Comparison of ENCODE assay signal across 21 cellular contexts in the genomic region with DNA sequence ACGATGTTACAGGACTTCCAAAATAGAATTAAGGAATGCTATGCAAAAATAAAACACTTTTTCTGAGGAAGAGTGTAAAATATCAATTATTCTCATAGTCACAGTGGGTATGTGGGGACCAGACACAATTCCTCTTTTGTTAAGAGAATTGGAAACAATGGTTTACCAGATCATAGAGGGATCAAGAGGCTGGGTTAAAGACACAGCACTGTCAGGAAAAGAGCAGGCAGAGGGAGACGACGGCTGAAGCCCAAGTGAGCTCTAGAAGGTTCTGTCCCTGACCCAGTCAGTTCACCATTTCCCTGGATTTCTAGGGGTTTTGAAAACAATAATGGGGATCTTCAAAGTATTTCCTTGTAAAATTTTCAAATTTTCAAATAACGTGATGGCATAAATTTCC.
"Had no signal": no experiment of that assay in that cellular context is flagged by ENCODE, and none has a peak within 500 bp of the region (broad histone marks: within the 10 kb centered on the region; RNA-seq: fewer than 3 reads in every experiment).

No MANE protein-coding gene starts in this region.

- H3K36me3 ChIP-seq: neural progenitor cell, prostate gland, tibial nerve had no signal

- H3K4me3 ChIP-seq: cardiac muscle cell, heart left ventricle, lung, neural progenitor cell, prostate gland, right atrium auricular region, tibial nerve had no signal

- H3K36me3 Mint-ChIP-seq: activated naive CD4-positive, alpha-beta T cell treated with anti-CD3 and anti-CD28 coated beads, Interleukin-2, amount 10 ng/mL, durations not matched to agents 7 days and 5 days; neural progenitor cell had no signal

- H3K27ac ChIP-seq: cardiac muscle cell, foreskin keratinocyte, neural progenitor cell, prostate gland, tibial nerve had no signal

- H3K27me3 Mint-ChIP-seq: dendritic cell treated with granulocyte-macrophage colony-stimulating factor and Interleukin-4, amounts not matched to agents 40 ng/mL and 50 ng/mL, for 4 days had no signal

- DNase-seq: activated CD4-positive, alpha-beta memory T cell treated with anti-CD3 and anti-CD28 coated beads, Interleukin-2, amount 10 ng/mL, durations not matched to agents 7 days and 5 days; activated CD4-positive, alpha-beta T cell treated with anti-CD3 and anti-CD28 coated beads, Interleukin-2, amount 10 ng/mL, durations not matched to agents 24 days and 14 days; activated effector memory CD4-positive, alpha-beta T cell treated with Interleukin-2 at 50 U/mL for 16 hours; activated naive CD4-positive, alpha-beta T cell treated with anti-CD3 and anti-CD28 coated beads, Interleukin-2, amount 10 ng/mL, durations not matched to agents 7 days and 5 days; activated T-cell treated with anti-CD3 and anti-CD28 coated beads, Interleukin-2, amount 50 U/mL, for 72 hours; effector CD8-positive, alpha-beta T cell; erythroblast; foreskin keratinocyte; heart left ventricle; kidney; stimulated activated CD4-positive, alpha-beta T cell treated with anti-CD3 and anti-CD28 coated beads, Interleukin-12 subunit alpha, Interleukin-12 subunit beta, amount 100 ng/mL, for 4 hours; stimulated activated CD4-positive, alpha-beta T cell treated with anti-CD3 and anti-CD28 coated beads, Interleukin-4, amount 100 ng/mL, for 4 hours; stimulated activated naive CD8-positive, alpha-beta T cell treated with anti-CD3 and anti-CD28 coated beads, Interleukin-15, Interleukin-2, amounts not matched to agents 100 U/mL and 50 U/mL, for 24 hours had no signal

- H3K9me3 ChIP-seq: heart left ventricle, prostate gland, right atrium auricular region, tibial nerve had no signal

- H3K4me1 ChIP-seq: neural progenitor cell, prostate gland, tibial nerve had no signal

- H3K27ac Mint-ChIP-seq: activated CD4-positive, alpha-beta memory T cell treated with anti-CD3 and anti-CD28 coated beads, Interleukin-2, amount 10 ng/mL, durations not matched to agents 7 days and 5 days; activated CD4-positive, alpha-beta T cell treated with anti-CD3 and anti-CD28 coated beads, Interleukin-2, amount 10 ng/mL, durations not matched to agents 24 days and 14 days; activated naive CD4-positive, alpha-beta T cell treated with anti-CD3 and anti-CD28 coated beads, Interleukin-2, amount 10 ng/mL, durations not matched to agents 7 days and 5 days; activated T-cell treated with anti-CD3 and anti-CD28 coated beads, Interleukin-2, amount 50 U/mL, for 72 hours; dendritic cell treated with granulocyte-macrophage colony-stimulating factor and Interleukin-4, amounts not matched to agents 40 ng/mL and 50 ng/mL, for 4 days; neural progenitor cell; T-helper 1 cell treated with Interleukin-12 subunit alpha and Interleukin-12 subunit beta and Interleukin-4 antibody, amounts not matched to agents 30 μg/mL and 1 μg/mL, for 36 hours had no signal

- H3K9me3 Mint-ChIP-seq: activated CD4-positive, alpha-beta memory T cell treated with anti-CD3 and anti-CD28 coated beads, Interleukin-2, amount 10 ng/mL, durations not matched to agents 7 days and 5 days; activated CD4-positive, alpha-beta T cell treated with anti-CD3 and anti-CD28 coated beads, Interleukin-2, amount 10 ng/mL, durations not matched to agents 24 days and 14 days; activated naive CD4-positive, alpha-beta T cell treated with anti-CD3 and anti-CD28 coated beads, Interleukin-2, amount 10 ng/mL, durations not matched to agents 7 days and 5 days; activated T-cell treated with anti-CD3 and anti-CD28 coated beads, Interleukin-2, amount 50 U/mL, for 72 hours; dendritic cell treated with granulocyte-macrophage colony-stimulating factor and Interleukin-4, amounts not matched to agents 40 ng/mL and 50 ng/mL, for 4 days; neural progenitor cell; T-helper 1 cell treated with Interleukin-12 subunit alpha and Interleukin-12 subunit beta and Interleukin-4 antibody, amounts not matched to agents 30 μg/mL and 1 μg/mL, for 36 hours had no signal

- H3K27me3 ChIP-seq: cardiac muscle cell, foreskin keratinocyte, heart left ventricle, neural progenitor cell, right atrium auricular region, tibial nerve had no signal

- H3K4me3 Mint-ChIP-seq: activated CD4-positive, alpha-beta memory T cell treated with anti-CD3 and anti-CD28 coated beads, Interleukin-2, amount 10 ng/mL, durations not matched to agents 7 days and 5 days; activated CD4-positive, alpha-beta T cell treated with anti-CD3 and anti-CD28 coated beads, Interleukin-2, amount 10 ng/mL, durations not matched to agents 24 days and 14 days; activated naive CD4-positive, alpha-beta T cell treated with anti-CD3 and anti-CD28 coated beads, Interleukin-2, amount 10 ng/mL, durations not matched to agents 7 days and 5 days; activated T-cell treated with anti-CD3 and anti-CD28 coated beads, Interleukin-2, amount 50 U/mL, for 72 hours; dendritic cell treated with granulocyte-macrophage colony-stimulating factor and Interleukin-4, amounts not matched to agents 40 ng/mL and 50 ng/mL, for 4 days; neural progenitor cell; T-helper 1 cell treated with Interleukin-12 subunit alpha and Interleukin-12 subunit beta and Interleukin-4 antibody, amounts not matched to agents 30 μg/mL and 1 μg/mL, for 36 hours had no signal
